1 cellular context compared by ENCODE assay signal in genomic region chr19:41700381-41701195, GRCh38.
TF ChIP-seq lines count a peak whose summit lies in the region.

No MANE protein-coding gene starts in this region.

TF ChIP-seq in HepG2, 621 proteins besides CTCF, POLR2A, EP300 and RAD21:
- TF ChIP-seq ZBTB7B (CRISPR knock-in tag; IDR thresholded peaks at IDR 0.05) (no peak), SYNCRIP (IDR thresholded peaks at IDR 0.05; ENCODE audit: insufficient read depth, low read depth, low read length) (no peak), ZFP82 (CRISPR knock-in tag; IDR thresholded peaks at IDR 0.05; ENCODE audit: borderline replicate concordance) (no peak), KDM4B (CRISPR knock-in tag; IDR thresholded peaks at IDR 0.05) (no peak), ZNF256 (CRISPR knock-in tag; conservative IDR thresholded peaks at IDR 0.05) (no peak), DMAP1 (CRISPR knock-in tag; IDR thresholded peaks at IDR 0.05) (no peak), PPARG (CRISPR knock-in tag; conservative IDR thresholded peaks at IDR 0.05) (no peak)
- TF ChIP-seq, protein P1, sequence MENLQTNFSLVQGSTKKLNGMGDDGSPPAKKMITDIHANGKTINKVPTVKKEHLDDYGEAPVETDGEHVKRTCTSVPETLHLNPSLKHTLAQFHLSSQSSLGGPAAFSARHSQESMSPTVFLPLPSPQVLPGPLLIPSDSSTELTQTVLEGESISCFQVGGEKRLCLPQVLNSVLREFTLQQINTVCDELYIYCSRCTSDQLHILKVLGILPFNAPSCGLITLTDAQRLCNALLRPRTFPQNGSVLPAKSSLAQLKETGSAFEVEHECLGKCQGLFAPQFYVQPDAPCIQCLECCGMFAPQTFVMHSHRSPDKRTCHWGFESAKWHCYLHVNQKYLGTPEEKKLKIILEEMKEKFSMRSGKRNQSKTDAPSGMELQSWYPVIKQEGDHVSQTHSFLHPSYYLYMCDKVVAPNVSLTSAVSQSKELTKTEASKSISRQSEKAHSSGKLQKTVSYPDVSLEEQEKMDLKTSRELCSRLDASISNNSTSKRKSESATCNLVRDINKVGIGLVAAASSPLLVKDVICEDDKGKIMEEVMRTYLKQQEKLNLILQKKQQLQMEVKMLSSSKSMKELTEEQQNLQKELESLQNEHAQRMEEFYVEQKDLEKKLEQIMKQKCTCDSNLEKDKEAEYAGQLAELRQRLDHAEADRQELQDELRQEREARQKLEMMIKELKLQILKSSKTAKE (CRISPR knock-in tag; IDR thresholded peaks at IDR 0.05; ENCODE audit: borderline replicate concordance), result no peak
TF ChIP-seq in HepG2: peak in this region for 0.
